31 cellular contexts compared by ENCODE assay signal in the genomic region with DNA sequence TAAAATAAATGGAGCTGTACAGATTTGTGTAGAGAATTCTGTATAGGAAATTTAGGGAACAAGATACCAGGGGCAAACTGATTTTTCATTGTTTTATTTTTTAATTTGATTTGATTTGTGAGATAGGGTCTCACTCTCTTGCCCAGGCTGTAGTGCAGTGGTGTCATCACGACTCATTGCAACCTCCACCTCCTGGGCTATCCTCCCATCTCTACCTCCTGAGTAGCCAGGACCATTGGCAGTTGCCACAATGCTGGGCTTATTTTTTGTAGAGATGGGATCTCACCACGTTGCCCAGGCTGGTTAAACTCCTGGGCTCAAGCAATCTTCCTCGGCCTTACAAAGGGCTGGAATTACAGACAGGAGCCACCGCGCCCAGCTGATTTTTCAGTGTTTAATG. TPM values are rescaled to one million over a fixed set of nuclear protein-coding genes. Genes with fewer than 3 reads are reported as not detected.
"Had no signal": no experiment of that assay in that cellular context is flagged by ENCODE, and none has a peak within 500 bp of the region (broad histone marks: within the 10 kb centered on the region; RNA-seq: fewer than 3 reads in every experiment).

No MANE protein-coding gene starts in this region.

- FAIRE-seq: endometrium, islet of Langerhans, keratinocyte had no signal

- H3K9me3 ChIP-seq: colonic mucosa, esophagus squamous epithelium, gastrocnemius medialis, heart right ventricle, left lung, lower lobe of right lung, mucosa of descending colon had no signal

- H3K27ac ChIP-seq: colonic mucosa, epithelial cell of prostate, esophagus squamous epithelium, gastrocnemius medialis, heart right ventricle, left lung, lower lobe of right lung had no signal

- ATAC-seq: effector memory CD8-positive, alpha-beta T cell; esophagus mucosa; gastrocnemius medialis; heart right ventricle; left cardiac atrium; left lung; left ventricle myocardium superior; lower lobe of right lung; mucosa of descending colon had no signal

- H3K4me1 ChIP-seq: colonic mucosa, esophagus squamous epithelium, gastrocnemius medialis, heart right ventricle, left lung, lower lobe of right lung had no signal

- H3K4me3 ChIP-seq: colonic mucosa, esophagus squamous epithelium, gastrocnemius medialis, heart right ventricle, left lung, lower lobe of right lung, mucosa of descending colon had no signal

- H3K27me3 ChIP-seq: colonic mucosa, esophagus squamous epithelium, gastrocnemius medialis, heart right ventricle, left lung had no signal

- DNase-seq: colonic mucosa; cortex of kidney; effector CD8-positive, alpha-beta T cell; effector memory CD8-positive, alpha-beta T cell; endodermal cell; erythroblast; esophagus squamous epithelium; foreskin fibroblast; foreskin melanocyte; gastrocnemius medialis; glutamatergic neuron; head of caudate nucleus; heart right ventricle; hippocampal formation; left cardiac atrium; left lung; left ventricle myocardium superior; lower lobe of right lung; mesenchymal stem cell; mucosa of descending colon; naive B cell had no signal

RNA-seq across cellular contexts. Expression of a gene that starts 43.4 kb away (rescaled TPM):
- total RNA-seq: dermis microvascular lymphatic vessel endothelial cell, gastrocnemius medialis, glomerular endothelial cell, heart right ventricle, left cardiac atrium, left lung, left ventricle myocardium superior, lower lobe of right lung, lung microvascular endothelial cell, mesenteric fat pad, myocyte had no signal
- polyA plus RNA-seq: heart right ventricle had no signal
